Comparison of ENCODE assay signal across 1 cellular context in the genomic region with DNA sequence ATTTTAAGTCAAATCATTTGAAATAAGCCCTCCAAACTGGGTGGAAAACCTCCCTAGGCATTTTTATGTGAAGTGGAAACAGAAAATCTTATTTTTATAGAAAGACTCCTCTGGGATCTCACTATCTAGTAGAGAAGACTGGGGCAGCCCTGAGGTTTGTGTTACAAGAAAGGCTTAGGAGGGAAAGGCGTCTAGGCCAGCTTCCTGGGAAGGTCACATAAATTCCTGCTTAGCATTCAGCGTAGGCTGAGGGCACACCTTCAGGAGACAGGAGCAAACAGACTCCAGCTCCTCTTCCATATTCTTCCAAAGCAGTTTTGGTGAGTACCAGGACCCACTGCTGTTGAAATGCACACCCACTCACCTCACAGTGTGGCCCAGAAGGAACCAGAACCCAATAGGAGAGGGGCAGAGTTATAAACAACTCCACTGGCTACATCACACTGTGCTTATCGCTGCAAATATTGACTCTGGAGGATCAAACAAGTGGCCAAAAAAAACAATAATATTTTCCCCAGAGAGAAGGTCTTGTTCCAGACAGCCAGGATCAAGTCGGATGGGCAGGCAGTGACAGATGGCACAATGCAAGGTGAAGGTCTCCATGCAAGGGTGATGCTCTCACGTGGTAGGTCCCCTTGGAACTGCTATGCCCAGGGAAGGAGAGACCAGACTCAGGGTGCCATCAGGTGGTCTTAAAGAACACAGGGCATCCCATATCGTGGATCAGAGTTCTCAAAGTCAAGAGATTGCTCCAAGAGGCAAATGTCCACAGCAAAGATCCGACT.
TF ChIP-seq lines count a peak whose summit lies in the region.

No MANE protein-coding gene starts in this region.

TF ChIP-seq in HepG2, 621 proteins besides CTCF, POLR2A, EP300 and RAD21 (continued from another document and continues in another):
- TF ChIP-seq, protein P1, sequence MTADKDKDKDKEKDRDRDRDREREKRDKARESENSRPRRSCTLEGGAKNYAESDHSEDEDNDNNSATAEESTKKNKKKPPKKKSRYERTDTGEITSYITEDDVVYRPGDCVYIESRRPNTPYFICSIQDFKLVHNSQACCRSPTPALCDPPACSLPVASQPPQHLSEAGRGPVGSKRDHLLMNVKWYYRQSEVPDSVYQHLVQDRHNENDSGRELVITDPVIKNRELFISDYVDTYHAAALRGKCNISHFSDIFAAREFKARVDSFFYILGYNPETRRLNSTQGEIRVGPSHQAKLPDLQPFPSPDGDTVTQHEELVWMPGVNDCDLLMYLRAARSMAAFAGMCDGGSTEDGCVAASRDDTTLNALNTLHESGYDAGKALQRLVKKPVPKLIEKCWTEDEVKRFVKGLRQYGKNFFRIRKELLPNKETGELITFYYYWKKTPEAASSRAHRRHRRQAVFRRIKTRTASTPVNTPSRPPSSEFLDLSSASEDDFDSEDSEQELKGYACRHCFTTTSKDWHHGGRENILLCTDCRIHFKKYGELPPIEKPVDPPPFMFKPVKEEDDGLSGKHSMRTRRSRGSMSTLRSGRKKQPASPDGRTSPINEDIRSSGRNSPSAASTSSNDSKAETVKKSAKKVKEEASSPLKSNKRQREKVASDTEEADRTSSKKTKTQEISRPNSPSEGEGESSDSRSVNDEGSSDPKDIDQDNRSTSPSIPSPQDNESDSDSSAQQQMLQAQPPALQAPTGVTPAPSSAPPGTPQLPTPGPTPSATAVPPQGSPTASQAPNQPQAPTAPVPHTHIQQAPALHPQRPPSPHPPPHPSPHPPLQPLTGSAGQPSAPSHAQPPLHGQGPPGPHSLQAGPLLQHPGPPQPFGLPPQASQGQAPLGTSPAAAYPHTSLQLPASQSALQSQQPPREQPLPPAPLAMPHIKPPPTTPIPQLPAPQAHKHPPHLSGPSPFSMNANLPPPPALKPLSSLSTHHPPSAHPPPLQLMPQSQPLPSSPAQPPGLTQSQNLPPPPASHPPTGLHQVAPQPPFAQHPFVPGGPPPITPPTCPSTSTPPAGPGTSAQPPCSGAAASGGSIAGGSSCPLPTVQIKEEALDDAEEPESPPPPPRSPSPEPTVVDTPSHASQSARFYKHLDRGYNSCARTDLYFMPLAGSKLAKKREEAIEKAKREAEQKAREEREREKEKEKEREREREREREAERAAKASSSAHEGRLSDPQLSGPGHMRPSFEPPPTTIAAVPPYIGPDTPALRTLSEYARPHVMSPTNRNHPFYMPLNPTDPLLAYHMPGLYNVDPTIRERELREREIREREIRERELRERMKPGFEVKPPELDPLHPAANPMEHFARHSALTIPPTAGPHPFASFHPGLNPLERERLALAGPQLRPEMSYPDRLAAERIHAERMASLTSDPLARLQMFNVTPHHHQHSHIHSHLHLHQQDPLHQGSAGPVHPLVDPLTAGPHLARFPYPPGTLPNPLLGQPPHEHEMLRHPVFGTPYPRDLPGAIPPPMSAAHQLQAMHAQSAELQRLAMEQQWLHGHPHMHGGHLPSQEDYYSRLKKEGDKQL (CRISPR knock-in tag; IDR thresholded peaks at IDR 0.05; ENCODE audit: low read depth), result peak; percentile 65; the same call in 1 of the 2 replicates
- TF ChIP-seq PHF21A (CRISPR knock-in tag; IDR thresholded peaks at IDR 0.05) (peak; percentile 49; the same call in 1 of the 2 replicates), ZNF703 (CRISPR knock-in tag; IDR thresholded peaks at IDR 0.05; ENCODE audit: borderline replicate concordance) (no peak), SP5 (CRISPR knock-in tag; IDR thresholded peaks at IDR 0.05; ENCODE audit: borderline replicate concordance, low read depth) (peak; percentile 69), IKZF5 (CRISPR knock-in tag; IDR thresholded peaks at IDR 0.05) (peak; percentile 76), ZFP1 (CRISPR knock-in tag; IDR thresholded peaks at IDR 0.05) (0 out of 2 replicates have a peak, but pooled peaks have one; percentile 35), EED (CRISPR knock-in tag; IDR thresholded peaks at IDR 0.05) (no peak), ZNF296 (CRISPR knock-in tag; conservative IDR thresholded peaks at IDR 0.05) (0 out of 2 replicates have a peak, but pooled peaks have one; percentile 11), NCOA2 (CRISPR knock-in tag; IDR thresholded peaks at IDR 0.05) (peak; percentile 70; the same call in 1 of the 2 replicates), ZNF644 (CRISPR knock-in tag; IDR thresholded peaks at IDR 0.05; ENCODE audit: low read depth) (peak; percentile 9; the same call in 1 of the 2 replicates), PITX1 (CRISPR knock-in tag; IDR thresholded peaks at IDR 0.05) (peak; percentile 59; the same call in 1 of the 2 replicates), MXI1 (IDR thresholded peaks at IDR 0.05; ENCODE audit: borderline replicate concordance, low read depth, low read length) (0 out of 3 replicates have a peak, but pooled peaks have one; percentile 30), RARA (CRISPR knock-in tag; IDR thresholded peaks at IDR 0.05) (peak; percentile 80), ARID4A (CRISPR knock-in tag; IDR thresholded peaks at IDR 0.05; ENCODE audit: borderline replicate concordance) (peak; percentile 38; the same call in 1 of the 2 replicates), ZSCAN25 (CRISPR knock-in tag; IDR thresholded peaks at IDR 0.05) (peak; percentile 46; the same call in 1 of the 2 replicates), ETV5 (CRISPR knock-in tag; IDR thresholded peaks at IDR 0.05; ENCODE audit: borderline replicate concordance) (peak; percentile 32; the same call in 1 of the 2 replicates), ZNF3 (CRISPR knock-in tag; IDR thresholded peaks at IDR 0.05) (0 out of 2 replicates have a peak, but pooled peaks have one; percentile 3), ZNF18 (CRISPR knock-in tag; IDR thresholded peaks at IDR 0.05; ENCODE audit: insufficient replicate concordance) (no peak), ARHGAP35 (CRISPR knock-in tag; IDR thresholded peaks at IDR 0.05; ENCODE audit: borderline replicate concordance) (no peak), ZNF639 (CRISPR knock-in tag; conservative IDR thresholded peaks at IDR 0.05) (no peak), TARDBP (CRISPR knock-in tag; IDR thresholded peaks at IDR 0.05) (peak; percentile 20; the same call in 1 of the 2 replicates), HIC2 (CRISPR knock-in tag; IDR thresholded peaks at IDR 0.05; ENCODE audit: low read depth) (peak; percentile 88; the same call in 1 of the 2 replicates), FOSL2 (CRISPR knock-in tag; IDR thresholded peaks at IDR 0.05) (peak; percentile 59; the same call in 1 of the 2 replicates), SKIL (CRISPR knock-in tag; IDR thresholded peaks at IDR 0.05; ENCODE audit: borderline replicate concordance) (peak; percentile 57), SSRP1 (CRISPR knock-in tag; IDR thresholded peaks at IDR 0.05) (peak; percentile 26; the same call in 1 of the 2 replicates), SAP130 (CRISPR knock-in tag; IDR thresholded peaks at IDR 0.05; ENCODE audit: low read depth) (peak; percentile 47)
- TF ChIP-seq, protein P2, sequence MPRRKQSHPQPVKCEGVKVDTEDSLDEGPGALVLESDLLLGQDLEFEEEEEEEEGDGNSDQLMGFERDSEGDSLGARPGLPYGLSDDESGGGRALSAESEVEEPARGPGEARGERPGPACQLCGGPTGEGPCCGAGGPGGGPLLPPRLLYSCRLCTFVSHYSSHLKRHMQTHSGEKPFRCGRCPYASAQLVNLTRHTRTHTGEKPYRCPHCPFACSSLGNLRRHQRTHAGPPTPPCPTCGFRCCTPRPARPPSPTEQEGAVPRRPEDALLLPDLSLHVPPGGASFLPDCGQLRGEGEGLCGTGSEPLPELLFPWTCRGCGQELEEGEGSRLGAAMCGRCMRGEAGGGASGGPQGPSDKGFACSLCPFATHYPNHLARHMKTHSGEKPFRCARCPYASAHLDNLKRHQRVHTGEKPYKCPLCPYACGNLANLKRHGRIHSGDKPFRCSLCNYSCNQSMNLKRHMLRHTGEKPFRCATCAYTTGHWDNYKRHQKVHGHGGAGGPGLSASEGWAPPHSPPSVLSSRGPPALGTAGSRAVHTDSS (CRISPR knock-in tag; conservative IDR thresholded peaks at IDR 0.05), result no peak
